In genomic region chr9:72894342-72894741, GRCh38 we compare ENCODE assay signal across 1 cellular context.
TF ChIP-seq lines count a peak whose summit lies in the region.

No MANE protein-coding gene starts in this region.

TF ChIP-seq in IMR-90, 13 proteins besides CTCF, POLR2A, EP300 and RAD21 (continued from another document):
- TF ChIP-seq, protein P1, sequence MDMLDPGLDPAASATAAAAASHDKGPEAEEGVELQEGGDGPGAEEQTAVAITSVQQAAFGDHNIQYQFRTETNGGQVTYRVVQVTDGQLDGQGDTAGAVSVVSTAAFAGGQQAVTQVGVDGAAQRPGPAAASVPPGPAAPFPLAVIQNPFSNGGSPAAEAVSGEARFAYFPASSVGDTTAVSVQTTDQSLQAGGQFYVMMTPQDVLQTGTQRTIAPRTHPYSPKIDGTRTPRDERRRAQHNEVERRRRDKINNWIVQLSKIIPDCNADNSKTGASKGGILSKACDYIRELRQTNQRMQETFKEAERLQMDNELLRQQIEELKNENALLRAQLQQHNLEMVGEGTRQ (IDR thresholded peaks at IDR 0.05; ENCODE audit: low read depth, low read length) = no peak
- no peak for TF ChIP-seq RFX5 (IDR thresholded peaks at IDR 0.05; ENCODE audit: low read depth, low read length)
- TF ChIP-seq MXI1 (IDR thresholded peaks at IDR 0.05; ENCODE audit: borderline replicate concordance, low read depth, low read length) = no peak
- TF ChIP-seq RCOR1 (IDR thresholded peaks at IDR 0.05; ENCODE audit: insufficient replicate concordance, low read length) = no peak
- no peak for TF ChIP-seq MAFK (IDR thresholded peaks at IDR 0.05; ENCODE audit: low read depth, low read length)
